Comparison of ENCODE assay signal across 11 cellular contexts in the genomic region with DNA sequence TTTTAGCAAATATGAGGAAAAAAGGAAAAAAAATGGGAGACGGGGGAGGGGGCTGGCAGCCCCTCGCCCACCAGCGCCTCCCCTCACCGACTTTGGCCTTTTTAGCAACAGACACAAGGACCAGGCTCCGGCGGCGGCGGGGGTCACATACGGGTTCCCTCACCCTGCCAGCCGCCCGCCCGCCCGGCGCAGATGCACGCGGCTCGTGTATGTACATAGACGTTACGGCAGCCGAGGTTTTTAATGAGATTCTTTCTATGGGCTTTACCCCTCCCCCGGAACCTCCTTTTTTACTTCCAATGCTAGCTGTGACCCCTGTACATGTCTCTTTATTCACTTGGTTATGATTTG. TPM values are rescaled to one million over a fixed set of nuclear protein-coding genes. Genes with fewer than 3 reads are reported as not detected.
A peak's percentile ranks its signal among the peaks of the same experiment; 100 is the strongest.
DNase-seq lines count a peak whose midpoint lies in the region; ATAC-seq and TF ChIP-seq lines count a peak whose summit lies in the region.
"Had no signal": no experiment of that assay in that cellular context is flagged by ENCODE, and none has a peak within 500 bp of the region (broad histone marks: within the 10 kb centered on the region; RNA-seq: fewer than 3 reads in every experiment).

No MANE protein-coding gene starts in this region.

- TF ChIP-seq POLR2A in spleen (IDR thresholded peaks at IDR 0.05), result no peak

- no peak overlapping the region for H3K4me3 ChIP-seq in spleen
- H3K4me3 ChIP-seq: smooth muscle cell, vagina had no signal

- H3K9me3 ChIP-seq in spleen, result no peaks in the 10 kb centered on the region
- H3K9me3 ChIP-seq: BE2C, vagina had no signal

- ATAC-seq in left ventricle myocardium superior (no peak), GM21529 (IDR thresholded peaks at IDR 0.05; ENCODE audit: unreplicated experiment) (no peak)

- 86 to 94% (median 89%) methylated on average over 21 of the region's 21 CpGs for WGBS in spleen, 5 donors

- intact Hi-C loops in left ventricle myocardium superior (cut with micrococcal nuclease) (no loop called here), spleen (cut with DNase I; ENCODE audit: low total_unique reads) (no loop called here)

- H3K27ac ChIP-seq in spleen, result peak overlapping the region in 1 of 8 donors; percentile 99
- H3K27ac ChIP-seq: vagina had no signal

- no peaks in the 10 kb centered on the region for H3K27me3 ChIP-seq in spleen (replicated peaks in 1 of 7)
- H3K27me3 ChIP-seq: BE2C, vagina had no signal

- H3K36me3 ChIP-seq in spleen, result peaks cover 3 to 75% (median 55%) of the 10 kb centered on the region in 6 donors

- DNase-seq in stimulated activated CD4-positive, alpha-beta T cell treated with anti-CD3 and anti-CD28 coated beads, Interleukin-4, amount 100 ng/mL, for 1 hour, result peak; percentile 7
- no peak for DNase-seq in stimulated activated CD4-positive, alpha-beta T cell treated with anti-CD3 and anti-CD28 coated beads, Interleukin-2, amount 100 ng/mL, for 48 hours
- DNase-seq in left ventricle myocardium superior, result peak; percentile 34
- DNase-seq in spleen, result peak; percentile 75
- DNase-seq in foreskin melanocyte, result no peak
- DNase-seq: BE2C, NCI-H2081, T-helper 1 cell had no signal

- no peak for TF ChIP-seq CTCF in spleen (IDR thresholded peaks at IDR 0.05 in 8 of 11, conservative IDR thresholded peaks at IDR 0.05 in 3 of 11)

- peaks cover 35 to 95% (median 56%) of the 10 kb centered on the region in 6 donors for H3K4me1 ChIP-seq in spleen

RNA-seq across cellular contexts. Expression of a gene that starts 1.2 kb away (rescaled TPM):
- total RNA-seq in left ventricle myocardium superior (32.6 TPM), spleen (10 to 100 TPM in 5 of 7 donors, 1 to 10 TPM in 2; 5.2 to 31.8 (median 18.0) TPM)
- 10 to 100 TPM in 1 of 3 donors, 1 to 10 TPM in 2; 5.5 to 26.2 (median 9.5) TPM for polyA plus RNA-seq in spleen

RNA-seq across cellular contexts. Expression of a gene that starts 3.7 kb away (rescaled TPM):
- total RNA-seq in left ventricle myocardium superior, result 93.2 TPM
- total RNA-seq in spleen, result 100 to 1,000 TPM in 1 of 7 donors, 10 to 100 TPM in 6; 51.0 to 111 (median 56.9) TPM
- 100 to 1,000 TPM; 119 to 185 (median 182) TPM for polyA plus RNA-seq in spleen

RNA-seq across cellular contexts. Expression of a gene that starts 4.1 kb away (rescaled TPM):
- total RNA-seq in left ventricle myocardium superior (25.6 TPM), spleen (10 to 100 TPM in 1 of 7 donors, 1 to 10 TPM in 6; 4.1 to 13.2 (median 5.9) TPM)
- 1 to 10 TPM; 2.1 to 3.8 (median 2.9) TPM for polyA plus RNA-seq in spleen

RNA-seq across cellular contexts. Expression of a gene that starts 19.7 kb away (rescaled TPM):
- total RNA-seq in left ventricle myocardium superior (28.1 TPM), spleen (100 to 1,000 TPM in 1 of 7 donors, 10 to 100 TPM in 6; 22.3 to 110 (median 60.8) TPM)
- polyA plus RNA-seq in spleen, result 10 to 100 TPM in 1 of 3 donors, 1 to 10 TPM in 2; 2.9 to 11.7 (median 4.0) TPM

RNA-seq across cellular contexts. Expression of a gene that starts 34.9 kb away (rescaled TPM):
- total RNA-seq in left ventricle myocardium superior (13.1 TPM), spleen (100 to 1,000 TPM in 2 of 7 donors, 10 to 100 TPM in 5; 60.9 to 117 (median 83.6) TPM)
- 10 to 100 TPM; 37.0 to 84.3 (median 71.8) TPM for polyA plus RNA-seq in spleen

Comparison
In these comparisons a context has a peak if more than half of its experiments do, and no peak if none do; other contexts are left out.
1. DNase-seq: peak in stimulated activated CD4-positive, alpha-beta T cell treated with anti-CD3 and anti-CD28 coated beads, Interleukin-4, amount 100 ng/mL, for 1 hour (single experiment), left ventricle myocardium superior (single experiment) and spleen (single experiment); none in stimulated activated CD4-positive, alpha-beta T cell treated with anti-CD3 and anti-CD28 coated beads, Interleukin-2, amount 100 ng/mL, for 48 hours (0 of 2) and foreskin melanocyte (single experiment).